Comparison of ENCODE assay signal across 15 cellular contexts in genomic region chr5:34700078-34700452, GRCh38.
"Had no signal": no experiment of that assay in that cellular context is flagged by ENCODE, and none has a peak within 500 bp of the region (broad histone marks: within the 10 kb centered on the region; RNA-seq: fewer than 3 reads in every experiment).

No MANE protein-coding gene starts in this region.

- H3K36me3 ChIP-seq: breast epithelium, esophagus squamous epithelium, transverse colon had no signal

- H3K4me1 Mint-ChIP-seq: stimulated activated effector memory CD8-positive, alpha-beta T cell treated with anti-CD3 and anti-CD28 coated beads, Interleukin-12 subunit alpha, Interleukin-12 subunit beta, amount 100 ng/mL, for 72 hours had no signal

- H3K9me3 Mint-ChIP-seq: activated CD4-positive, alpha-beta memory T cell treated with anti-CD3 and anti-CD28 coated beads for 36 hours; naive B cell; stimulated activated effector memory CD8-positive, alpha-beta T cell treated with anti-CD3 and anti-CD28 coated beads, Interleukin-12 subunit alpha, Interleukin-12 subunit beta, amount 100 ng/mL, for 72 hours; T-helper 2 cell treated with Interferon-gamma antibody and Interleukin-4, amounts not matched to agents 5 μg/mL and 100 μg/mL, for 36 hours had no signal

- H3K4me1 ChIP-seq: breast epithelium had no signal

- H3K4me3 ChIP-seq: breast epithelium, esophagus squamous epithelium, transverse colon had no signal

- H3K4me3 Mint-ChIP-seq: activated CD4-positive, alpha-beta memory T cell treated with anti-CD3 and anti-CD28 coated beads for 36 hours; activated naive CD8-positive, alpha-beta T cell; stimulated activated effector memory CD8-positive, alpha-beta T cell treated with anti-CD3 and anti-CD28 coated beads, Interleukin-12 subunit alpha, Interleukin-12 subunit beta, amount 100 ng/mL, for 72 hours; T-helper 2 cell treated with Interferon-gamma antibody and Interleukin-4, amounts not matched to agents 5 μg/mL and 100 μg/mL, for 36 hours had no signal

- H3K27me3 ChIP-seq: breast epithelium, esophagus squamous epithelium, transverse colon had no signal

- H3K27ac Mint-ChIP-seq: activated CD4-positive, alpha-beta memory T cell treated with anti-CD3 and anti-CD28 coated beads for 36 hours; activated naive CD8-positive, alpha-beta T cell; stimulated activated effector memory CD8-positive, alpha-beta T cell treated with anti-CD3 and anti-CD28 coated beads, Interleukin-12 subunit alpha, Interleukin-12 subunit beta, amount 100 ng/mL, for 72 hours; T-helper 2 cell treated with Interferon-gamma antibody and Interleukin-4, amounts not matched to agents 5 μg/mL and 100 μg/mL, for 36 hours had no signal

- H3K27me3 Mint-ChIP-seq: activated CD4-positive, alpha-beta memory T cell treated with anti-CD3 and anti-CD28 coated beads for 36 hours; activated naive CD8-positive, alpha-beta T cell; naive B cell had no signal

- H3K36me3 Mint-ChIP-seq: activated CD4-positive, alpha-beta memory T cell treated with anti-CD3 and anti-CD28 coated beads for 36 hours; activated naive CD8-positive, alpha-beta T cell; naive B cell; stimulated activated effector memory CD8-positive, alpha-beta T cell treated with anti-CD3 and anti-CD28 coated beads, Interleukin-12 subunit alpha, Interleukin-12 subunit beta, amount 100 ng/mL, for 72 hours had no signal

- H3K9me3 ChIP-seq: breast epithelium, esophagus squamous epithelium, transverse colon had no signal

- H3K27ac ChIP-seq: breast epithelium, transverse colon had no signal

- ATAC-seq: stimulated activated effector memory CD8-positive, alpha-beta T cell treated with anti-CD3 and anti-CD28 coated beads, Interleukin-12 subunit alpha, Interleukin-12 subunit beta, amount 100 ng/mL, for 72 hours had no signal

- DNase-seq: activated CD4-positive, alpha-beta memory T cell treated with anti-CD3 and anti-CD28 coated beads for 36 hours; activated CD4-positive, alpha-beta T cell treated with anti-CD3 and anti-CD28 coated beads for 1 hour; activated gamma-delta T cell; activated T-cell treated with anti-CD3 and anti-CD28 coated beads, Interleukin-2, amount 50 U/mL, for 48 hours; esophagus squamous epithelium; foreskin fibroblast; naive B cell; posterior cingulate gyrus; right cardiac atrium; SW 1271 had no signal
